Comparison of ENCODE assay signal across 9 cellular contexts in genomic region chr2:174004900-174005605, GRCh38. TPM values are rescaled to one million over a fixed set of nuclear protein-coding genes. Genes with fewer than 3 reads are reported as not detected.
DNase-seq lines count a peak whose midpoint lies in the region; ATAC-seq and TF ChIP-seq lines count a peak whose summit lies in the region.
"Had no signal": no experiment of that assay in that cellular context is flagged by ENCODE, and none has a peak within 500 bp of the region (broad histone marks: within the 10 kb centered on the region; RNA-seq: fewer than 3 reads in every experiment).

No MANE protein-coding gene starts in this region.

- no peak overlapping the region for H3K23ac ChIP-seq in mesenchymal stem cell (ENCODE audit: low read length in 2 of 2)

- no peak overlapping the region for H3K9ac ChIP-seq in HCT116 (ENCODE audit: low read length)
- peak overlapping the region; percentile 49 for H3K9ac ChIP-seq in adipocyte (ENCODE audit: low read length)
- H3K9ac ChIP-seq in mesenchymal stem cell (ENCODE audit: low read length) = peak overlapping the region; percentile 65

- DNase-seq in GM03348 (ENCODE audit: low spot score) (peak; percentile 57), HCT116 (ENCODE audit: low read depth, low spot score) (no peak), adipocyte (ENCODE audit: low read depth) (peak; percentile 72), mesenchymal stem cell (peak; percentile 74), DMS53 treated with DMSO at 0.1 percent for 48 hours (lab: John Stamatoyannopoulos, UW; ENCODE audit: unreplicated experiment) (no peak), NCI-H1105 (lab: John Stamatoyannopoulos, UW) (no peak)
- DNase-seq in NK-92 treated with Interleukin-12 subunit alpha and Interleukin-12 subunit beta, amount 100 ng/mL, for 24 hours (lab: John Stamatoyannopoulos, UW) = no peak
- DNase-seq: NCI-H1092 treated with DMSO at 0.1 percent for 48 hours had no signal

- H2BK12ac ChIP-seq in mesenchymal stem cell (ENCODE audit: low read length in 2 of 2) = no peak overlapping the region

- no TSS peak for BruUV-seq in HCT116 (replicated peaks; lab: Mats Ljungman, UMichigan)

- 0 out of 2 replicates have a peak overlapping the region, but pooled peaks have one; percentile 11 for H3K4me2 ChIP-seq in HCT116 (ENCODE audit: low read length)
- no peak overlapping the region for H3K4me2 ChIP-seq in mesenchymal stem cell (ENCODE audit: low read length, poor library complexity, severe bottlenecking)

- no peak overlapping the region for H3K14ac ChIP-seq in mesenchymal stem cell (ENCODE audit: low read length in 2 of 2)

- no peak overlapping the region for H3K4ac ChIP-seq in mesenchymal stem cell (ENCODE audit: low read depth in 1 of 2, low read length in 2 of 2)

- H2BK120ac ChIP-seq in mesenchymal stem cell (ENCODE audit: low read depth, low read length) = no peak overlapping the region

- no peak overlapping the region for H3K18ac ChIP-seq in mesenchymal stem cell (ENCODE audit: low read depth in 1 of 2, low read length in 2 of 2)

- TF ChIP-seq POLR2A in HCT116 (IDR thresholded peaks at IDR 0.05; ENCODE audit: borderline replicate concordance, extremely low read depth, insufficient read depth, insufficient read length) = no peak

- no peak overlapping the region for H2BK15ac ChIP-seq in mesenchymal stem cell (ENCODE audit: low read depth, poor library complexity, severe bottlenecking)

- H3K36me3 ChIP-seq in HCT116 (ENCODE audit: control insufficient read depth in 1 of 2, insufficient read depth in 2 of 2, low read length in 2 of 2) (no peaks in the 10 kb centered on the region), adipocyte (ENCODE audit: control insufficient read depth, insufficient read depth, low read length, severe bottlenecking) (no peaks in the 10 kb centered on the region), mesenchymal stem cell (ENCODE audit: control insufficient read depth in 1 of 2, insufficient read depth in 2 of 2, low read depth in 1 of 2, low read length in 2 of 2) (no peaks in the 10 kb centered on the region)

- 46% methylated on average over 3 of the region's 4 CpGs for WGBS in mesenchymal stem cell

- H3K4me3 ChIP-seq in HCT116 (replicated peaks in 1 of 2; ENCODE audit: low read depth in 1 of 2, low read length in 2 of 2) (no peak overlapping the region), adipocyte (ENCODE audit: low read length) (peak overlapping the region; percentile 24), mesenchymal stem cell (ENCODE audit: insufficient read depth in 1 of 2, low read depth in 1 of 2, low read length in 2 of 2) (no peak overlapping the region)

- no peaks in the 10 kb centered on the region for H4K20me1 ChIP-seq in HCT116 (ENCODE audit: insufficient read depth)

- H4K91ac ChIP-seq in mesenchymal stem cell (ENCODE audit: low read length) = no peak overlapping the region

- TF ChIP-seq CTCF in HCT116 (IDR thresholded peaks at IDR 0.05 in 2 of 3, conservative IDR thresholded peaks at IDR 0.05 in 1 of 3; ENCODE audit: borderline replicate concordance in 1 of 3, insufficient read depth in 1 of 3, low read depth in 2 of 3, low read length in 2 of 3) = no peak

- no peaks in the 10 kb centered on the region for H3K9me2 ChIP-seq in HCT116 (ENCODE audit: insufficient read depth)

- H3K27me3 ChIP-seq in HCT116 (ENCODE audit: insufficient read depth, low read length) (no peaks in the 10 kb centered on the region), adipocyte (replicated peaks; ENCODE audit: control insufficient read depth, insufficient read depth, low read length) (no peaks in the 10 kb centered on the region), mesenchymal stem cell (ENCODE audit: control insufficient read depth in 1 of 2, insufficient read depth in 1 of 2, low read length in 2 of 2) (no peaks in the 10 kb centered on the region)

- H3K4me1 ChIP-seq in HCT116 (ENCODE audit: control insufficient read depth in 1 of 2, insufficient read depth in 2 of 2, low read length in 2 of 2) (peaks cover 0 to 8% of the 10 kb centered on the region in 2 experiments; a peak in 2 of 4 replicates), adipocyte (ENCODE audit: control insufficient read depth, insufficient read depth, low read length) (peaks cover 30% of the 10 kb centered on the region), mesenchymal stem cell (ENCODE audit: control insufficient read depth, insufficient read depth, low read depth, low read length) (no peaks in the 10 kb centered on the region)

- no peak; the same call in 1 of the 2 replicates for ATAC-seq in HCT116
- ATAC-seq in GM18873 (IDR thresholded peaks at IDR 0.05; ENCODE audit: low FRiP score, unreplicated experiment) = no peak

- H3K9me3 ChIP-seq in HCT116 (ENCODE audit: control insufficient read depth in 1 of 2, insufficient read depth in 1 of 2, low read depth in 1 of 2, low read length in 2 of 2) (no peaks in the 10 kb centered on the region), adipocyte (ENCODE audit: control insufficient read depth, low read length) (no peaks in the 10 kb centered on the region), mesenchymal stem cell (ENCODE audit: control insufficient read depth, low read length) (no peaks in the 10 kb centered on the region)

- H3K27ac ChIP-seq in HCT116 (ENCODE audit: low read depth, low read length) (no peak overlapping the region), mesenchymal stem cell (ENCODE audit: low read length, poor library complexity, severe bottlenecking) (no peak overlapping the region)

- intact Hi-C loops in HCT116 (cut with micrococcal nuclease) = no loop called here

- no peak overlapping the region for H2AK5ac ChIP-seq in mesenchymal stem cell (ENCODE audit: low read length, severe bottlenecking)

- CTCF ChIA-PET in HCT116 (lab: Charles Lee) = no interaction called here

- no peak overlapping the region for H2AFZ ChIP-seq in HCT116 (ENCODE audit: low read depth, low read length, poor library complexity, severe bottlenecking)
- H2AFZ ChIP-seq in mesenchymal stem cell (ENCODE audit: low read depth, low read length) = no peak overlapping the region

- H4K8ac ChIP-seq in mesenchymal stem cell (ENCODE audit: low read length) = no peak overlapping the region

- no peaks in the 10 kb centered on the region for H3K79me1 ChIP-seq in mesenchymal stem cell (replicated peaks; ENCODE audit: low read length, poor library complexity, severe bottlenecking)

- POLR2A ChIA-PET in HCT116 (lab: Charles Lee) = no interaction called here

- no peak for TF ChIP-seq RAD21 in HCT116 (IDR thresholded peaks at IDR 0.05; ENCODE audit: low read depth)

- H2BK5ac ChIP-seq in mesenchymal stem cell (ENCODE audit: low read depth, low read length, poor library complexity, severe bottlenecking) = no peak overlapping the region

- H3K79me2 ChIP-seq in HCT116 (ENCODE audit: insufficient read depth, low read length) = no peaks in the 10 kb centered on the region

- RAD21 ChIA-PET in HCT116 (lab: Charles Lee; ENCODE audit: low non-redundant PET in 1 of 2, low total read pairs in 2 of 2, uncharacterized antibody in 2 of 2, unreplicated experiment in 2 of 2) = no interaction called here

TF ChIP-seq in HCT116, 20 proteins besides CTCF, POLR2A, EP300 and RAD21:
- no peak for TF ChIP-seq ZNF274 (IDR thresholded peaks at IDR 0.05; ENCODE audit: low read depth, low read length)
- TF ChIP-seq SRF (IDR thresholded peaks at IDR 0.05; ENCODE audit: low read depth) = no peak
- TF ChIP-seq SP1 (IDR thresholded peaks at IDR 0.05; ENCODE audit: low read depth) = no peak
- TF ChIP-seq EZH2phosphoT487 (IDR thresholded peaks at IDR 0.05; ENCODE audit: borderline replicate concordance) = no peak
- TF ChIP-seq TCF7L2 (IDR thresholded peaks at IDR 0.05; ENCODE audit: borderline replicate concordance, extremely low read depth, insufficient read depth, insufficient read length) = no peak
- TF ChIP-seq POLR2AphosphoS5 (IDR thresholded peaks at IDR 0.05; ENCODE audit: low read depth, low read length) = no peak
- TF ChIP-seq ELF1 (IDR thresholded peaks at IDR 0.05; ENCODE audit: borderline replicate concordance, low read depth) = no peak
- no peak for TF ChIP-seq REST (IDR thresholded peaks at IDR 0.05; ENCODE audit: low read depth)
- TF ChIP-seq JUND (IDR thresholded peaks at IDR 0.05) = no peak
- no peak for TF ChIP-seq CEBPB (IDR thresholded peaks at IDR 0.05; ENCODE audit: low read depth)
- no peak for TF ChIP-seq YY1 (IDR thresholded peaks at IDR 0.05; ENCODE audit: extremely low read depth, insufficient replicate concordance, low read depth, low read length)
- TF ChIP-seq EZH2 (IDR thresholded peaks at IDR 0.05) = no peak
- TF ChIP-seq CBX3 (IDR thresholded peaks at IDR 0.05; ENCODE audit: low read depth) = no peak
- no peak for TF ChIP-seq FOSL1 (IDR thresholded peaks at IDR 0.05; ENCODE audit: low read depth)

RNA-seq across cellular contexts. Expression of gene SP3, which starts 39.9 kb away (rescaled TPM):
- total RNA-seq in HCT116 (2021; ENCODE audit: unreplicated experiment) = 98.0 TPM
- polyA plus RNA-seq in HCT116 (2012) = 28.9 and 39.2 TPM in 2 replicates
- polyA plus RNA-seq in mesenchymal stem cell (2013, experiment 1 of 2) = 25.1 TPM
- polyA plus RNA-seq in mesenchymal stem cell (2013, experiment 2 of 2) = 24.7 TPM

Comparison
In these comparisons a context has a peak if more than half of its experiments do, and no peak if none do; other contexts are left out.
1. DNase-seq: peak in GM03348 (single experiment), adipocyte (single experiment) and mesenchymal stem cell (single experiment); none in HCT116 (single experiment), NK-92 treated with Interleukin-12 subunit alpha and Interleukin-12 subunit beta, amount 100 ng/mL, for 24 hours (single experiment), DMS53 treated with DMSO at 0.1 percent for 48 hours (single experiment) and NCI-H1105 (single experiment).